In the genomic region with DNA sequence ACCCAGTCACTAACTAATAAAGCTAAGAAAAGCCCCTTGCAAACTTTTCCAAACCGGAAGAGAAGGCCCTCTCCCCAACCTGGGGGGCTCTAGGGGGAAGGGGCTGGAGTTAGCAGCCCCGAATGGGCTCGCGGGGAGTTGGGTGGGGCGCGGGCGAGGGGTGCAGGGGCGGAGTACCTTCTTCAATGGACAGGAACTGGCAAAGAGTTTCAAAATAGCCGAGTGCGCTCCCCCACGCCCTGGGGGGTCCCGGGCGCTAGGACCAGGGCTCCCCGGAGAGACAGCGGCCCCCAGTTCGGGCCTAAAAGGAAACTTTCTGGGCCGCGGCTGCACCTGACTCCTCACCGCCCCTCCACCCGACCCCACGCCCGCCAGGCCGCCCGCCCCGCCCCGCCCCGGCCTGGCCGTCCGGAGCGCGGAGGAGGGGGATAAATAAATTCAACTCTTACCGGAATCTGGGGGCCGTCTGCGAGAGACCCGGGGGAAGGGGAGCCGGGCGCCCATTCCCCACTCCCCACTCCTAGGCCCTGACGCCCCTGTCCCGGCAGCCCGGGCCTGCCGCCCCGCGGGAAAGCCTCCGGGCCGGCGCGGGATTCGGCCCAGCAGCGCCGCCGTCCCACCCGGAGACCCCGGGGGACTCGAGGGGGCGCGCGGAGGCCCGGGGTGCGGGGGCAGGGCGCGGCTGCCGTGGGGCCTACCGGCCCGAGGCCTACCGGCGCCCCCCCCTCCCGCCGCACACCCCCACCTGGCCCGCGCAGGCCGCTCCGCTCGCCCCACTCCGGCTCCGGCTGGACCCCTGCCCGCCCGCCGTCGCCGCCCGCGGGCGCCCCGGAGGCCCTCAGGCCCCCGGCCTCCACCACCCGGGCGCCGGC, we compare ENCODE assay signal across 8 cellular contexts. TPM values are rescaled to one million over a fixed set of nuclear protein-coding genes. Genes with fewer than 3 reads are reported as not detected.
DNase-seq lines count a peak whose midpoint lies in the region; ATAC-seq and TF ChIP-seq lines count a peak whose summit lies in the region.

No MANE protein-coding gene starts in this region.

- TF ChIP-seq CTCF in GM20000 (IDR thresholded peaks at IDR 0.05; ENCODE audit: extremely low read depth, missing control alignments) (no peak), activated B cell treated with CpG ODN at 0.5 μM for 24 hours (IDR thresholded peaks at IDR 0.05) (no peak)

- peaks cover 18% of the 10 kb centered on the region for H3K36me3 Mint-ChIP-seq in activated B cell treated with CpG ODN at 0.5 μM for 24 hours (ENCODE audit: low read depth)
- peaks cover 19% of the 10 kb centered on the region for H3K36me3 Mint-ChIP-seq in central memory CD8-positive, alpha-beta T cell (ENCODE audit: insufficient read depth)

- peak overlapping the region; percentile 99 for H3K4me3 Mint-ChIP-seq in activated B cell treated with CpG ODN at 0.5 μM for 24 hours
- H3K4me3 Mint-ChIP-seq in central memory CD8-positive, alpha-beta T cell: peak overlapping the region; percentile 99

- no peaks in the 10 kb centered on the region for H3K27me3 Mint-ChIP-seq in activated B cell treated with CpG ODN at 0.5 μM for 24 hours
- no peaks in the 10 kb centered on the region for H3K27me3 Mint-ChIP-seq in central memory CD8-positive, alpha-beta T cell

- POLR2A ChIA-PET in activated B cell treated with CpG ODN at 0.5 μM for 24 hours (lab: Charles Lee): interaction anchor here (0.6 to 1.7 kb wide), 13 partner anchors 9 to 1445 kb away, joined by 3 to 25 read pairs (median 3); a partner anchor contains a TSS

- H3K27ac Mint-ChIP-seq in activated B cell treated with CpG ODN at 0.5 μM for 24 hours: peak overlapping the region; percentile 95
- H3K27ac Mint-ChIP-seq in central memory CD8-positive, alpha-beta T cell (ENCODE audit: low read depth): peak overlapping the region; percentile 100

- CTCF ChIA-PET in activated B cell treated with CpG ODN at 0.5 μM for 24 hours (lab: Charles Lee): interaction anchor here (0.7 kb wide), 1 partner anchor 69 kb away, joined by 3 read pairs; no protein-coding TSS in a partner anchor

- peaks cover 44% of the 10 kb centered on the region for H3K4me1 Mint-ChIP-seq in activated B cell treated with CpG ODN at 0.5 μM for 24 hours
- H3K4me1 Mint-ChIP-seq in central memory CD8-positive, alpha-beta T cell: peaks cover 38% of the 10 kb centered on the region

- ATAC-seq in HG03571 (IDR thresholded peaks at IDR 0.05; ENCODE audit: unreplicated experiment) (peak; percentile 32), activated B cell treated with CpG ODN at 0.5 μM for 24 hours (ENCODE audit: low read depth) (peak; percentile 30), left colon (peak; percentile 40)
- peak; percentile 33 for ATAC-seq in central memory CD8-positive, alpha-beta T cell (replicated peaks; ENCODE audit: extremely low read depth, poor library complexity, severe bottlenecking)

- DNase-seq in D341Med (ENCODE audit: low spot score): peak; percentile 70
- DNase-seq in GM20000 (ENCODE audit: low spot score): peak; percentile 63
- DNase-seq in activated B cell treated with CpG ODN at 0.5 μM for 24 hours: no peak
- DNase-seq in central memory CD8-positive, alpha-beta T cell (ENCODE audit: low spot score in 2 of 2): peak; percentile 39 to 47
- DNase-seq in left colon: peak; percentile 46 to 61
- peak; percentile 34 to 37 for DNase-seq in stimulated activated CD4-positive, alpha-beta T cell treated with anti-CD3 and anti-CD28 coated beads, Interleukin-2, amount 100 ng/mL, for 48 hours
- no peak for DNase-seq in HPDE6-E6E7 (ENCODE audit: extremely low spot score)

- no peaks in the 10 kb centered on the region for H3K9me3 Mint-ChIP-seq in activated B cell treated with CpG ODN at 0.5 μM for 24 hours
- H3K9me3 Mint-ChIP-seq in central memory CD8-positive, alpha-beta T cell: no peaks in the 10 kb centered on the region

- intact Hi-C loops in activated B cell treated with CpG ODN at 0.5 μM for 24 hours (cut with micrococcal nuclease) (loop anchor here (2.0 to 10.0 kb wide), 6 partner anchors 187 to 1540 kb away; a partner anchor contains a TSS), left colon (cut with DNase I, micrococcal nuclease) (no loop called here)

RNA-seq across cellular contexts. Expression of a gene that starts 0.9 kb away (rescaled TPM):
- total RNA-seq in activated B cell treated with CpG ODN at 0.5 μM for 24 hours: 52.1 and 53.1 TPM in 2 replicates
- 10 to 100 TPM; 27.3 to 27.8 TPM for total RNA-seq in left colon

Comparison
In these comparisons a context has a peak if more than half of its experiments do, and no peak if none do; other contexts are left out.
1. DNase-seq: peak in D341Med (single experiment), GM20000 (single experiment), central memory CD8-positive, alpha-beta T cell (2 of 2), left colon (2 of 2) and stimulated activated CD4-positive, alpha-beta T cell treated with anti-CD3 and anti-CD28 coated beads, Interleukin-2, amount 100 ng/mL, for 48 hours (2 of 2); none in activated B cell treated with CpG ODN at 0.5 μM for 24 hours (single experiment) and HPDE6-E6E7 (single experiment).
2. Peak in every context shown above with its lines, with median percentiles within 50 percentile points of each other: ATAC-seq.